In genomic region chr3:152157337-152157736, GRCh38 we compare ENCODE assay signal across 17 cellular contexts.
A peak's percentile ranks its signal among the peaks of the same experiment; 100 is the strongest.
DNase-seq lines count a peak whose midpoint lies in the region; ATAC-seq, FAIRE-seq and TF ChIP-seq lines count a peak whose summit lies in the region.
"Had no signal": no experiment of that assay in that cellular context is flagged by ENCODE, and none has a peak within 500 bp of the region (broad histone marks: within the 10 kb centered on the region; RNA-seq: fewer than 3 reads in every experiment).

No MANE protein-coding gene starts in this region.

- intact Hi-C loops in K562 (cut with micrococcal nuclease), result no loop called here
- intact Hi-C loops in sigmoid colon (cut with DNase I), result loop anchor here (5.0 kb wide), 1 partner anchor 60 kb away; no protein-coding TSS in a partner anchor

- H3K4me2 ChIP-seq in K562 (ENCODE audit: insufficient read depth, low read length), result no peak overlapping the region

- no peak overlapping the region for H3K4me3 ChIP-seq in HEK293 (ENCODE audit: low read depth, low read length)
- no peak overlapping the region for H3K4me3 ChIP-seq in K562
- H3K4me3 ChIP-seq in sigmoid colon, result no peak overlapping the region
- H3K4me3 ChIP-seq: SK-N-MC had no signal

- TF ChIP-seq POLR2A in K562 (conservative IDR thresholded peaks at IDR 0.05) (no peak), sigmoid colon (IDR thresholded peaks at IDR 0.05) (no peak)

- POLR2A ChIA-PET in HEK293 (lab: Yijun Ruan, JAX) (no interaction called here), K562 (lab: Yijun Ruan, JAX) (interaction anchor here (0.9 to 1.2 kb wide), 2 partner anchors 79 to 216 kb away, joined by 3 read pairs; no protein-coding TSS in a partner anchor)

- peak overlapping the region; percentile 38 for H2AFZ ChIP-seq in K562 (ENCODE audit: low read depth, low read length)

- BruUV-seq in K562 (replicated peaks; lab: Mats Ljungman, UMichigan), result no TSS peak

- H3K9ac ChIP-seq in K562 (ENCODE audit: insufficient read depth in 1 of 2, low read depth in 2 of 2, low read length in 2 of 2), result no peak overlapping the region

- CTCF ChIA-PET in HEK293 (lab: Yijun Ruan, JAX) (interaction anchor here (0.6 kb wide), 1 partner anchor 56 kb away, joined by 4 read pairs; no protein-coding TSS in a partner anchor), K562 (lab: Yijun Ruan, JAX; ENCODE audit: low intra/inter-chr PET ratio) (no interaction called here)

- no peaks in the 10 kb centered on the region for H3K27me3 ChIP-seq in K562 (ENCODE audit: control insufficient read depth in 2 of 2, insufficient read depth in 2 of 2, low read length in 2 of 2)
- H3K27me3 ChIP-seq in sigmoid colon, result no peaks in the 10 kb centered on the region

- DNase-seq in GM18507 (ENCODE audit: extremely low spot score, insufficient read length, low read depth), result no peak
- DNase-seq in K562 (ENCODE audit: extremely low read depth in 1 of 4, low spot score in 3 of 4), result no peak
- no peak for DNase-seq in sigmoid colon
- no peak for DNase-seq in NCI-H2081 treated with DMSO at 0.1 percent for 48 hours (lab: John Stamatoyannopoulos, UW)
- no peak for DNase-seq in NCI-H128 (lab: John Stamatoyannopoulos, UW; ENCODE audit: unreplicated experiment)
- no peak for DNase-seq in ureter (ENCODE audit: low spot score)
- DNase-seq: ACHN; CD4-positive, alpha-beta memory T cell; DMS79 treated with DMSO at 0.1 percent for 48 hours; H9; NCI-H345 had no signal

- TF ChIP-seq CTCF in HEK293 (tag by site-specific recombination; IDR thresholded peaks at IDR 0.05), result no peak
- no peak for TF ChIP-seq CTCF in K562 (IDR thresholded peaks at IDR 0.05 in 2 of 3, conservative IDR thresholded peaks at IDR 0.05 in 1 of 3; ENCODE audit: insufficient read depth in 2 of 3, low read depth in 1 of 3, low read length in 3 of 3)
- no peak for TF ChIP-seq CTCF in sigmoid colon (IDR thresholded peaks at IDR 0.05)

- H3K4me1 ChIP-seq in HEK293 (ENCODE audit: control insufficient read depth, insufficient read depth, low read length) (no peaks in the 10 kb centered on the region), K562 (replicated peaks in 1 of 2; ENCODE audit: control insufficient read depth in 2 of 2, insufficient read depth in 2 of 2, low read length in 2 of 2) (no peaks in the 10 kb centered on the region), sigmoid colon (peaks cover 0 to 60% (median 31%) of the 10 kb centered on the region in 4 donors)

- H4K20me1 ChIP-seq in K562 (replicated peaks; ENCODE audit: control insufficient read depth, insufficient read depth, low read length), result no peaks in the 10 kb centered on the region

- FAIRE-seq in GM18507 (lab: Jason Lieb, UNC) (peak; percentile 39), K562 (lab: Jason Lieb, UNC) (peak; percentile 73)
- FAIRE-seq: G401.6 had no signal

- H3K79me2 ChIP-seq in K562 (ENCODE audit: control insufficient read depth, insufficient read depth, low read length), result no peaks in the 10 kb centered on the region

- H3K36me3 ChIP-seq in HEK293 (ENCODE audit: control insufficient read depth in 2 of 2, insufficient read depth in 1 of 2, low read length in 2 of 2) (no peaks in the 10 kb centered on the region), K562 (ENCODE audit: control insufficient read depth, insufficient read depth, low read length) (no peaks in the 10 kb centered on the region), sigmoid colon (no peaks in the 10 kb centered on the region)

- in situ Hi-C loops in K562 (cut with MboI), result no loop called here

- H3K9me3 ChIP-seq in HEK293 (ENCODE audit: control insufficient read depth, insufficient read depth, low read depth, low read length) (no peaks in the 10 kb centered on the region), K562 (replicated peaks; ENCODE audit: control insufficient read depth, insufficient read depth, low read depth, low read length) (no peaks in the 10 kb centered on the region), sigmoid colon (no peaks in the 10 kb centered on the region)

- no peak for TF ChIP-seq RAD21 in K562 (CRISPR knock-in tag; conservative IDR thresholded peaks at IDR 0.05 in 1 of 2, IDR thresholded peaks at IDR 0.05 in 1 of 2)

- H3K27ac ChIP-seq in HEK293 (ENCODE audit: extremely low read depth, low read depth, low read length) (no peak overlapping the region), K562 (ENCODE audit: extremely low read depth, low read depth, low read length) (no peak overlapping the region), sigmoid colon (peak overlapping the region in 3 of 4 donors; percentile 42 to 79 (median 69))
- H3K27ac ChIP-seq: SK-N-MC had no signal

- peak; percentile 55; the same call in 1 of the 3 replicates for ATAC-seq in K562
- no peak for ATAC-seq in GM21360 (IDR thresholded peaks at IDR 0.05; ENCODE audit: unreplicated experiment)
- ATAC-seq: Panc1, Right ventricle myocardium inferior had no signal

- TF ChIP-seq EP300 in K562 (IDR thresholded peaks at IDR 0.05; ENCODE audit: low read length), result no peak
- no peak for TF ChIP-seq EP300 in sigmoid colon (IDR thresholded peaks at IDR 0.05)

- no peaks in the 10 kb centered on the region for H3K9me1 ChIP-seq in K562 (ENCODE audit: control insufficient read depth, insufficient read depth, low read length)

TF ChIP-seq in HEK293, 187 proteins besides CTCF, POLR2A, EP300 and RAD21:
- TF ChIP-seq ZNF366 (tag by site-specific recombination; conservative IDR thresholded peaks at IDR 0.05) (peak; percentile 58), ZNF335 (tag by site-specific recombination; conservative IDR thresholded peaks at IDR 0.05) (no peak)

TF ChIP-seq in K562, 482 proteins besides CTCF, POLR2A, EP300 and RAD21 (continues in another document):
- TF ChIP-seq ZBTB40 (IDR thresholded peaks at IDR 0.05) (peak; percentile 60; the same call in 1 of the 2 replicates), ZBTB40 (CRISPR knock-in tag; IDR thresholded peaks at IDR 0.05) (no peak), ZNF696 (CRISPR knock-in tag; conservative IDR thresholded peaks at IDR 0.05) (no peak)

Comparison
In these comparisons a context has a peak if more than half of its experiments do, and no peak if none do; other contexts are left out.
1. H3K27ac ChIP-seq: peak in sigmoid colon (3 of 4); none in HEK293 (single experiment) and K562 (single experiment).